Comparison of ENCODE assay signal across 27 cellular contexts in genomic region chr9:72597181-72597517, GRCh38.
DNase-seq lines count a peak whose midpoint lies in the region; ATAC-seq and TF ChIP-seq lines count a peak whose summit lies in the region.
"Had no signal": no experiment of that assay in that cellular context is flagged by ENCODE, and none has a peak within 500 bp of the region (broad histone marks: within the 10 kb centered on the region; RNA-seq: fewer than 3 reads in every experiment).

No MANE protein-coding gene starts in this region.

- no peak overlapping the region for H3K4me2 ChIP-seq in neural progenitor cell

- H2AFZ ChIP-seq in neural progenitor cell (replicated peaks) = no peak overlapping the region

- CTCF ChIA-PET in Panc1 (lab: Charles Lee) = no interaction called here

- no peaks in the 10 kb centered on the region for H4K20me1 ChIP-seq in neural progenitor cell (ENCODE audit: low read depth)

- in situ Hi-C loops in G401 (cut with HindIII; ENCODE audit: low sequenced_read_pairs) = no loop called here
- in situ Hi-C loops in Panc1 (cut with HindIII; ENCODE audit: low pct_unique_long_range_greater_than_20kb, low sequenced_read_pairs) = no loop called here

- intact Hi-C loops in Panc1 (cut with micrococcal nuclease; ENCODE audit: unreplicated experiment) = no loop called here

- no peak overlapping the region for H3K9ac ChIP-seq in neural progenitor cell

- peaks cover 12% of the 10 kb centered on the region for H3K27me3 Mint-ChIP-seq in neural progenitor cell (ENCODE audit: insufficient read depth, low read depth)

- POLR2A ChIA-PET in Panc1 (lab: Charles Lee) = no interaction called here

- H3K4me3 Mint-ChIP-seq in neural progenitor cell = no peak overlapping the region
- H3K4me3 Mint-ChIP-seq: activated naive CD8-positive, alpha-beta T cell treated with anti-CD3 and anti-CD28 coated beads, Interleukin-2, amount 10 ng/mL, durations not matched to agents 7 days and 5 days; activated T-cell treated with anti-CD3 and anti-CD28 coated beads, Interleukin-2, amount 50 U/mL, for 24 hours; B cell; CD8-positive, alpha-beta T cell; nephron had no signal

- ATAC-seq in Panc1 (no peak), HG02870 (IDR thresholded peaks at IDR 0.05; ENCODE audit: unreplicated experiment) (no peak), gastroesophageal sphincter (no peak), GM19397 (IDR thresholded peaks at IDR 0.05; ENCODE audit: unreplicated experiment) (no peak)
- ATAC-seq: CD8-positive, alpha-beta T cell; foreskin keratinocyte; GM12878 had no signal

- 94 to 95% methylated on average over 6 to 8 of the region's 8 CpGs for WGBS in gastroesophageal sphincter (ENCODE audit: low coverage in 1 of 2), 2 donors

- H3K36me3 ChIP-seq in Panc1 (ENCODE audit: control insufficient read depth, insufficient read depth, low read length) (no peaks in the 10 kb centered on the region), neural progenitor cell (no peaks in the 10 kb centered on the region), gastroesophageal sphincter (no peaks in the 10 kb centered on the region)
- H3K36me3 ChIP-seq: esophagus squamous epithelium, suprapubic skin had no signal

- no peak for TF ChIP-seq POLR2A in gastroesophageal sphincter (IDR thresholded peaks at IDR 0.05)

- no TSS peak for BruUV-seq in Panc1 (replicated peaks; lab: Mats Ljungman, UMichigan)

- DNase-seq in G401 (ENCODE audit: low spot score) (peak; percentile 88), Panc1 (ENCODE audit: low read depth, low spot score) (no peak), cerebellum (ENCODE audit: low spot score) (peak; percentile 71), neural progenitor cell (ENCODE audit: low spot score) (peak; percentile 7), DMS153 treated with DMSO at 0.1 percent for 48 hours (lab: John Stamatoyannopoulos, UW; ENCODE audit: unreplicated experiment) (no peak)
- DNase-seq: activated CD4-positive, alpha-beta T cell treated with anti-CD3 and anti-CD28 coated beads, Interleukin-2, amount 50 U/mL, for 1 hour; activated CD4-positive, CD25-positive, alpha-beta regulatory T cell; activated gamma-delta T cell; activated naive CD8-positive, alpha-beta T cell treated with anti-CD3 and anti-CD28 coated beads, Interleukin-2, amount 10 ng/mL, durations not matched to agents 7 days and 5 days; activated T-cell treated with anti-CD3 and anti-CD28 coated beads, Interleukin-2, amount 50 U/mL, for 24 hours; CD8-positive, alpha-beta T cell; dermis blood vessel endothelial cell; EL; esophagus squamous epithelium; foreskin keratinocyte; left cardiac atrium; mammary epithelial cell; NCI-H1048; NCI-H446 treated with DMSO at 0.1 percent for 48 hours; NCI-H774 had no signal

- H3K9me3 ChIP-seq in Panc1 (ENCODE audit: control insufficient read depth, insufficient read depth, low read depth, low read length) (no peaks in the 10 kb centered on the region), neural progenitor cell (ENCODE audit: low read depth) (no peaks in the 10 kb centered on the region), gastroesophageal sphincter (no peaks in the 10 kb centered on the region)
- H3K9me3 ChIP-seq: esophagus squamous epithelium, suprapubic skin had no signal

- TF ChIP-seq CTCF in Panc1 (IDR thresholded peaks at IDR 0.05) (peak; percentile 17), neural progenitor cell (IDR thresholded peaks at IDR 0.05) (no peak), gastroesophageal sphincter (IDR thresholded peaks at IDR 0.05) (no peak)

- H3K79me2 ChIP-seq in neural progenitor cell (ENCODE audit: low read depth) = no peaks in the 10 kb centered on the region

- TF ChIP-seq EP300 in gastroesophageal sphincter (IDR thresholded peaks at IDR 0.05) = no peak

- H3K27ac ChIP-seq in Panc1 (ENCODE audit: low read length) (no peak overlapping the region), neural progenitor cell (no peak overlapping the region), gastroesophageal sphincter (no peak overlapping the region)
- H3K27ac ChIP-seq: esophagus squamous epithelium, foreskin keratinocyte, suprapubic skin had no signal

- H3K27ac Mint-ChIP-seq in neural progenitor cell = no peak overlapping the region
- H3K27ac Mint-ChIP-seq: activated naive CD8-positive, alpha-beta T cell treated with anti-CD3 and anti-CD28 coated beads, Interleukin-2, amount 10 ng/mL, durations not matched to agents 7 days and 5 days; activated T-cell treated with anti-CD3 and anti-CD28 coated beads, Interleukin-2, amount 50 U/mL, for 24 hours; B cell; CD8-positive, alpha-beta T cell; nephron had no signal

- peaks cover 22% of the 10 kb centered on the region for H3K4me1 Mint-ChIP-seq in neural progenitor cell

- H3K9me3 Mint-ChIP-seq in neural progenitor cell = no peaks in the 10 kb centered on the region
- H3K9me3 Mint-ChIP-seq: activated naive CD8-positive, alpha-beta T cell treated with anti-CD3 and anti-CD28 coated beads, Interleukin-2, amount 10 ng/mL, durations not matched to agents 7 days and 5 days; activated T-cell treated with anti-CD3 and anti-CD28 coated beads, Interleukin-2, amount 50 U/mL, for 24 hours; CD8-positive, alpha-beta T cell; nephron had no signal

- no peaks in the 10 kb centered on the region for H3F3A ChIP-seq in neural progenitor cell (ENCODE audit: low read depth)

- H3K4me3 ChIP-seq in Panc1 (ENCODE audit: low read depth in 2 of 2, low read length in 2 of 2) (no peak overlapping the region), neural progenitor cell (no peak overlapping the region), gastroesophageal sphincter (no peak overlapping the region)
- H3K4me3 ChIP-seq: esophagus squamous epithelium, GM12878, suprapubic skin had no signal

- no peaks in the 10 kb centered on the region for H3K36me3 Mint-ChIP-seq in neural progenitor cell
- H3K36me3 Mint-ChIP-seq: activated naive CD8-positive, alpha-beta T cell treated with anti-CD3 and anti-CD28 coated beads, Interleukin-2, amount 10 ng/mL, durations not matched to agents 7 days and 5 days; CD8-positive, alpha-beta T cell had no signal

- H3K27me3 ChIP-seq in Panc1 (ENCODE audit: control insufficient read depth, insufficient read depth, low read length) = no peaks in the 10 kb centered on the region
- no peaks in the 10 kb centered on the region for H3K27me3 ChIP-seq in neural progenitor cell
- no peaks in the 10 kb centered on the region for H3K27me3 ChIP-seq in gastroesophageal sphincter
- H3K27me3 ChIP-seq: esophagus squamous epithelium, foreskin keratinocyte, suprapubic skin had no signal

- H3K4me1 ChIP-seq in Panc1 (ENCODE audit: control insufficient read depth, insufficient read depth, low read length) (peaks cover 8% of the 10 kb centered on the region; the same call in 1 of the 2 replicates), neural progenitor cell (no peaks in the 10 kb centered on the region), gastroesophageal sphincter (peaks cover 0 to 7% (median 4%) of the 10 kb centered on the region in 3 donors)
- H3K4me1 ChIP-seq: foreskin keratinocyte had no signal

Comparison
In these comparisons a context has a peak if more than half of its experiments do, and no peak if none do; other contexts are left out.
1. DNase-seq: peak in G401 (single experiment), cerebellum (single experiment) and neural progenitor cell (single experiment); none in Panc1 (single experiment) and DMS153 treated with DMSO at 0.1 percent for 48 hours (single experiment).